Comparison of ENCODE assay signal across 20 cellular contexts in genomic region chr5:178298283-178298807, GRCh38.
DNase-seq lines count a peak whose midpoint lies in the region; ATAC-seq and TF ChIP-seq lines count a peak whose summit lies in the region.
"Had no signal": no experiment of that assay in that cellular context is flagged by ENCODE, and none has a peak within 500 bp of the region (broad histone marks: within the 10 kb centered on the region; RNA-seq: fewer than 3 reads in every experiment).

No MANE protein-coding gene starts in this region.

- no peaks in the 10 kb centered on the region for H3K9me3 ChIP-seq in right cardiac atrium (ENCODE audit: control insufficient read depth, low read length)
- no peaks in the 10 kb centered on the region for H3K9me3 ChIP-seq in osteoblast (ENCODE audit: low read depth, low read length)
- H3K9me3 ChIP-seq in upper lobe of right lung: no peaks in the 10 kb centered on the region
- no peaks in the 10 kb centered on the region for H3K9me3 ChIP-seq in SK-N-SH
- H3K9me3 ChIP-seq: A549 had no signal

- H3K4me2 ChIP-seq in osteoblast (ENCODE audit: insufficient read depth, low read length) (no peak overlapping the region), SK-N-SH (no peak overlapping the region)
- H3K4me2 ChIP-seq: A549, KMS-11 had no signal

- H3K79me2 ChIP-seq in osteoblast (ENCODE audit: insufficient read depth, low read length) (no peaks in the 10 kb centered on the region), SK-N-SH (ENCODE audit: insufficient read depth) (no peaks in the 10 kb centered on the region)

- H3K27ac ChIP-seq in right cardiac atrium (ENCODE audit: low read length) (no peak overlapping the region), coronary artery (no peak overlapping the region), osteoblast (ENCODE audit: low read depth, low read length) (no peak overlapping the region), upper lobe of right lung (no peak overlapping the region), SK-N-SH (ENCODE audit: low read depth in 2 of 2, low read length in 1 of 2) (no peak overlapping the region)
- H3K27ac ChIP-seq: A549; BLaER1 treated with 17β-estradiol and CSF1 and Interleukin-3, amounts not matched to agents 10 nM and 100 nM; KMS-11; RWPE1 had no signal

- no peak overlapping the region for H2AFZ ChIP-seq in osteoblast (ENCODE audit: low read length)
- H2AFZ ChIP-seq in SK-N-SH (ENCODE audit: low read depth): no peak overlapping the region

- H3K36me3 ChIP-seq in osteoblast (ENCODE audit: insufficient read depth, low read length) (no peaks in the 10 kb centered on the region), upper lobe of right lung (no peaks in the 10 kb centered on the region), SK-N-SH (replicated peaks in 1 of 2; ENCODE audit: control insufficient read depth in 1 of 2, insufficient read depth in 2 of 2, low read length in 1 of 2) (no peaks in the 10 kb centered on the region)
- H3K36me3 ChIP-seq: BLaER1 treated with 17β-estradiol and CSF1 and Interleukin-3, amounts not matched to agents 10 nM and 100 nM had no signal

- H3K27me3 ChIP-seq in right cardiac atrium (ENCODE audit: control insufficient read depth, insufficient read depth) (no peaks in the 10 kb centered on the region), osteoblast (ENCODE audit: insufficient read depth, low read length) (no peaks in the 10 kb centered on the region), upper lobe of right lung (no peaks in the 10 kb centered on the region), SK-N-SH (ENCODE audit: insufficient read depth) (no peaks in the 10 kb centered on the region)
- H3K27me3 ChIP-seq: BLaER1 treated with 17β-estradiol and CSF1 and Interleukin-3, amounts not matched to agents 10 nM and 100 nM had no signal

- TF ChIP-seq EP300 in SK-N-SH (IDR thresholded peaks at IDR 0.05; ENCODE audit: borderline replicate concordance in 1 of 2, low read depth in 1 of 2, low read length in 1 of 2): no peak

- CTCF ChIA-PET in SK-N-SH (lab: Yijun Ruan, JAX): no interaction called here

- no peak overlapping the region for H3K9ac ChIP-seq in SK-N-SH
- H3K9ac ChIP-seq: BLaER1 treated with 17β-estradiol and CSF1 and Interleukin-3, amounts not matched to agents 10 nM and 100 nM; KMS-11 had no signal

- no peaks in the 10 kb centered on the region for H3K9me2 ChIP-seq in SK-N-SH

- TF ChIP-seq RAD21 in SK-N-SH (IDR thresholded peaks at IDR 0.05; ENCODE audit: low read length): no peak

- H4K20me1 ChIP-seq in osteoblast (ENCODE audit: insufficient read depth, low read length) (no peaks in the 10 kb centered on the region), SK-N-SH (ENCODE audit: insufficient read depth) (no peaks in the 10 kb centered on the region)
- H4K20me1 ChIP-seq: BLaER1 treated with 17β-estradiol and CSF1 and Interleukin-3, amounts not matched to agents 10 nM and 100 nM had no signal

- no peak overlapping the region for H3K4me3 ChIP-seq in right cardiac atrium (ENCODE audit: low read length)
- H3K4me3 ChIP-seq in coronary artery: no peak overlapping the region
- no peak overlapping the region for H3K4me3 ChIP-seq in osteoblast (ENCODE audit: insufficient read depth, low read length)
- no peak overlapping the region for H3K4me3 ChIP-seq in upper lobe of right lung
- no peak overlapping the region for H3K4me3 ChIP-seq in SK-N-SH (ENCODE audit: low read depth in 2 of 2, low read length in 1 of 2)
- H3K4me3 ChIP-seq: A549; BLaER1 treated with 17β-estradiol and CSF1 and Interleukin-3, amounts not matched to agents 10 nM and 100 nM had no signal

- TF ChIP-seq CTCF in coronary artery (IDR thresholded peaks at IDR 0.05) (no peak), osteoblast (IDR thresholded peaks at IDR 0.05; ENCODE audit: extremely low read depth, low read depth, low read length) (no peak), upper lobe of right lung (IDR thresholded peaks at IDR 0.05) (no peak), SK-N-SH (IDR thresholded peaks at IDR 0.05) (no peak)

- WGBS in right cardiac atrium: 94% methylated on average over 4 of the region's 4 CpGs
- WGBS in SK-N-SH (ENCODE audit: low lambda C conversion rate): 33% methylated on average over 4 of the region's 4 CpGs

- ATAC-seq in right cardiac atrium (no peak), left cardiac atrium (no peak), upper lobe of right lung (no peak), GM21528 (IDR thresholded peaks at IDR 0.05; ENCODE audit: low FRiP score, unreplicated experiment) (no peak)
- ATAC-seq: A549 had no signal

- intact Hi-C loops in right cardiac atrium (cut with DNase I) (no loop called here), left cardiac atrium (cut with DNase I) (no loop called here), upper lobe of right lung (cut with DNase I) (no loop called here)

- H3F3A ChIP-seq in SK-N-SH (replicated peaks; ENCODE audit: insufficient read depth): no peaks in the 10 kb centered on the region

- peak in 2 of 3 donors; percentile 0 to 1 for DNase-seq in right cardiac atrium
- no peak for DNase-seq in left cardiac atrium
- peak; percentile 43 for DNase-seq in coronary artery (ENCODE audit: low spot score)
- peak; percentile 62 for DNase-seq in osteoblast (ENCODE audit: insufficient read length, low spot score, missing footprints)
- DNase-seq in upper lobe of right lung: peak; percentile 23
- DNase-seq in SK-N-SH: no peak
- DNase-seq in NCI-H510A (lab: John Stamatoyannopoulos, UW): no peak
- DNase-seq: DMS 273 treated with DMSO at 0.1 percent for 48 hours, GF-D8, GOT3, HFFc6, NCI-H1436, NCI-H2029, NCI-H2171, NCI-H446 had no signal

- POLR2A ChIA-PET in SK-N-SH (lab: Yijun Ruan, JAX): no interaction called here

- H3K4me1 ChIP-seq in right cardiac atrium (ENCODE audit: control insufficient read depth, insufficient read depth, low read length) (no peaks in the 10 kb centered on the region), osteoblast (ENCODE audit: insufficient read depth, low read length) (no peaks in the 10 kb centered on the region), upper lobe of right lung (no peaks in the 10 kb centered on the region), SK-N-SH (ENCODE audit: control insufficient read depth in 1 of 2, insufficient read depth in 2 of 2, low read depth in 1 of 2, low read length in 1 of 2) (peaks cover 0 to 2% of the 10 kb centered on the region in 2 experiments; a peak in 1 of 4 replicates)
- H3K4me1 ChIP-seq: A549 had no signal

TF ChIP-seq in SK-N-SH, 30 proteins besides CTCF, POLR2A, EP300 and RAD21:
- TF ChIP-seq NFIC (IDR thresholded peaks at IDR 0.05; ENCODE audit: borderline replicate concordance) (no peak), IRF3 (IDR thresholded peaks at IDR 0.05; ENCODE audit: low read depth, low read length) (no peak), SIN3A (IDR thresholded peaks at IDR 0.05; ENCODE audit: borderline replicate concordance, low read depth, low read length) (no peak), TCF12 (IDR thresholded peaks at IDR 0.05) (no peak), GATA2 (CRISPR knock-in tag; IDR thresholded peaks at IDR 0.05) (no peak), REST (IDR thresholded peaks at IDR 0.05; ENCODE audit: low read depth, low read length) (no peak), RXRA (IDR thresholded peaks at IDR 0.05; ENCODE audit: borderline replicate concordance, low read depth) (no peak), TEAD4 (IDR thresholded peaks at IDR 0.05; ENCODE audit: borderline replicate concordance, insufficient read depth) (no peak), MXI1 (IDR thresholded peaks at IDR 0.05; ENCODE audit: low read depth, low read length) (no peak), FOXM1 (IDR thresholded peaks at IDR 0.05; ENCODE audit: low read depth) (no peak)

Comparison
In these comparisons a context has a peak if more than half of its experiments do, and no peak if none do; other contexts are left out.
1. DNase-seq: peak in right cardiac atrium (2 of 3), coronary artery (single experiment), osteoblast (single experiment) and upper lobe of right lung (single experiment); none in left cardiac atrium (single experiment), SK-N-SH (single experiment) and NCI-H510A (single experiment).